11 cellular contexts compared by ENCODE assay signal in the genomic region with DNA sequence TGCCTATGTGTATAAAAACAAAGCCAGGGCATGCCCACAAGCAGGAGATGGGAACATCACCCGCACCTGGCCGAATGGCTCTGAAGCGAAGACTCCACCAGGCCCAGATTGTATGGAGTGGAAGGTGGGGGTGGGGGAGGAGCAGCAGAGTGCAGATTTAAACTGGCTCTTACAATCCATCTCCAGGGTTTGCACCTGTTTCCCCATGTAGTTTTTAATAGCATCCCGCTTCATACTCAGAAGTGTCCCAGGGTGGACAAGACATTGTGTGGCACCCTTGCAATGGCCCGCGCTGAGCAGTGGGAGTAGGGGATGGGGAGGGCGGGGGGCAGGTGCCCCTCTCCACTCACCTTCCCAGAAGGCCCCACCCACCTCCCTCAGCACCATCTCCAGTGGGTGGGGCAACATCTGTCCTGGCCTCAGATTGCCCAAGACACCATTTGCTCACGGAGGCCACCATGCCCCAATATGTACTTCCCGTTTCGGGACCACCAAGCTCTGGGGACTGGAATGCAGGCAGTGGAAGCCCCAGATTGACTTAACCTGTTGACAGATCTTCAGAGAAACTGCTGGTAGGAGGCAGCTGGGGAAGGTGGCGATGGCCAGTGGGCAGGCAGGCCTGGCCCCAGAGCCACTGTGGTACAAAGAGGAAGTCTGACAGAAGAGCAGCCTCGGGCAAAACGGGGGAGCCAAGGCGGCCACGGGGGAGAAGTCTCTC.
DNase-seq lines count a peak whose midpoint lies in the region; ATAC-seq and TF ChIP-seq lines count a peak whose summit lies in the region.
"Had no signal": no experiment of that assay in that cellular context is flagged by ENCODE, and none has a peak within 500 bp of the region (broad histone marks: within the 10 kb centered on the region; RNA-seq: fewer than 3 reads in every experiment).

No MANE protein-coding gene starts in this region.

- H3K4me1 Mint-ChIP-seq in T-helper 1 cell treated with Interleukin-12 subunit alpha and Interleukin-12 subunit beta and Interleukin-4 antibody, amounts not matched to agents 30 μg/mL and 1 μg/mL, for 36 hours (ENCODE audit: low read depth) = peaks cover 89% of the 10 kb centered on the region
- H3K4me1 Mint-ChIP-seq in effector memory CD8-positive, alpha-beta T cell (ENCODE audit: low read depth in 2 of 2) = peaks cover 77 to 89% of the 10 kb centered on the region in 2 donors

- ATAC-seq in effector memory CD8-positive, alpha-beta T cell (replicated peaks) = no peak
- ATAC-seq in GM18505 (IDR thresholded peaks at IDR 0.05; ENCODE audit: unreplicated experiment) = no peak
- ATAC-seq: A549 had no signal

- H3K27ac Mint-ChIP-seq in T-helper 1 cell treated with Interleukin-12 subunit alpha and Interleukin-12 subunit beta and Interleukin-4 antibody, amounts not matched to agents 30 μg/mL and 1 μg/mL, for 36 hours = peak overlapping the region; percentile 97
- peak overlapping the region; percentile 90 to 95 for H3K27ac Mint-ChIP-seq in effector memory CD8-positive, alpha-beta T cell

- no peak for DNase-seq in T-helper 1 cell
- peak; percentile 30 for DNase-seq in OCI-M1 (lab: John Stamatoyannopoulos, UW)
- DNase-seq in effector memory CD8-positive, alpha-beta T cell = no peak
- DNase-seq in effector CD4-positive, alpha-beta T cell = no peak
- no peak for DNase-seq in GM20000 (ENCODE audit: low spot score)
- DNase-seq: activated gamma-delta T cell, NCI-H526 had no signal

- H3K27ac ChIP-seq in skin epidermis = peak overlapping the region in 17 of 21 experiments; percentile 28 to 96 (median 87)
- H3K27ac ChIP-seq: A549 had no signal

- peaks cover 53% of the 10 kb centered on the region for H3K36me3 Mint-ChIP-seq in T-helper 1 cell treated with Interleukin-12 subunit alpha and Interleukin-12 subunit beta and Interleukin-4 antibody, amounts not matched to agents 30 μg/mL and 1 μg/mL, for 36 hours (ENCODE audit: low read depth)
- peaks cover 94% of the 10 kb centered on the region for H3K36me3 Mint-ChIP-seq in effector memory CD8-positive, alpha-beta T cell (ENCODE audit: insufficient read depth)

- H3K27me3 Mint-ChIP-seq in T-helper 1 cell treated with Interleukin-12 subunit alpha and Interleukin-12 subunit beta and Interleukin-4 antibody, amounts not matched to agents 30 μg/mL and 1 μg/mL, for 36 hours (ENCODE audit: low read depth) = no peaks in the 10 kb centered on the region
- no peaks in the 10 kb centered on the region for H3K27me3 Mint-ChIP-seq in effector memory CD8-positive, alpha-beta T cell

- peak overlapping the region; percentile 57 for H3K4me3 Mint-ChIP-seq in T-helper 1 cell treated with Interleukin-12 subunit alpha and Interleukin-12 subunit beta and Interleukin-4 antibody, amounts not matched to agents 30 μg/mL and 1 μg/mL, for 36 hours
- H3K4me3 Mint-ChIP-seq in effector memory CD8-positive, alpha-beta T cell = peak overlapping the region; percentile 37 to 71

- H3K4me3 ChIP-seq in skin epidermis = no peak overlapping the region
- H3K4me3 ChIP-seq: A549 had no signal

- no peak for TF ChIP-seq CTCF in GM20000 (IDR thresholded peaks at IDR 0.05; ENCODE audit: extremely low read depth, missing control alignments)

- H3K9me3 Mint-ChIP-seq in T-helper 1 cell treated with Interleukin-12 subunit alpha and Interleukin-12 subunit beta and Interleukin-4 antibody, amounts not matched to agents 30 μg/mL and 1 μg/mL, for 36 hours = no peaks in the 10 kb centered on the region
- no peaks in the 10 kb centered on the region for H3K9me3 Mint-ChIP-seq in effector memory CD8-positive, alpha-beta T cell

- no peak for TF ChIP-seq POLR2A in GM18505 (IDR thresholded peaks at IDR 0.05; ENCODE audit: borderline replicate concordance, extremely low read depth, insufficient read depth, insufficient read length)
